In genomic region chr10:59222788-59223187, GRCh38 we compare ENCODE assay signal across 26 cellular contexts. TPM values are rescaled to one million over a fixed set of nuclear protein-coding genes. Genes with fewer than 3 reads are reported as not detected.
DNase-seq lines count a peak whose midpoint lies in the region; ATAC-seq, FAIRE-seq and TF ChIP-seq lines count a peak whose summit lies in the region.
"Had no signal": no experiment of that assay in that cellular context is flagged by ENCODE, and none has a peak within 500 bp of the region (broad histone marks: within the 10 kb centered on the region; RNA-seq: fewer than 3 reads in every experiment).

No MANE protein-coding gene starts in this region.

- no peak overlapping the region for H2BK5ac ChIP-seq in IMR-90 (ENCODE audit: low read depth, low read length, poor library complexity, severe bottlenecking)

- no peak overlapping the region for H3K18ac ChIP-seq in IMR-90 (ENCODE audit: low read depth, low read length)

- no peak overlapping the region for H2AK5ac ChIP-seq in IMR-90 (ENCODE audit: low read depth, low read length)

- H3K9me3 ChIP-seq in A549 (no peaks in the 10 kb centered on the region), IMR-90 (ENCODE audit: control insufficient read depth, insufficient read depth, low read length) (no peaks in the 10 kb centered on the region), hepatocyte (ENCODE audit: low read depth) (no peaks in the 10 kb centered on the region), pancreas (no peaks in the 10 kb centered on the region), upper lobe of left lung (no peaks in the 10 kb centered on the region), heart left ventricle (no peaks in the 10 kb centered on the region)

- dilution Hi-C loops in IMR-90 (cut with HindIII; ENCODE audit: low sequenced_read_pairs, unreplicated experiment), result no loop called here

- H3K4me1 ChIP-seq in A549 (no peaks in the 10 kb centered on the region), IMR-90 (ENCODE audit: control insufficient read depth, insufficient read depth, low read length) (no peaks in the 10 kb centered on the region), hepatocyte (ENCODE audit: insufficient read depth) (no peaks in the 10 kb centered on the region), pancreas (peaks cover 0 to 14% (median 7%) of the 10 kb centered on the region in 3 donors), upper lobe of left lung (no peaks in the 10 kb centered on the region), heart left ventricle (no peaks in the 10 kb centered on the region)

- POLR2A ChIA-PET in A549 (lab: Yijun Ruan, JAX), result interaction anchor here (0.5 kb wide), 1 partner anchor 754 kb away, joined by 3 read pairs; no protein-coding TSS in a partner anchor
- POLR2A ChIA-PET in IMR-90 (lab: Charles Lee; ENCODE audit: unreplicated experiment), result no interaction called here

- H4K8ac ChIP-seq in IMR-90 (ENCODE audit: low read depth in 2 of 2, low read length in 2 of 2), result no peak overlapping the region

- no peak for TF ChIP-seq CTCF in A549 (IDR thresholded peaks at IDR 0.05)
- TF ChIP-seq CTCF in IMR-90 (conservative IDR thresholded peaks at IDR 0.05; ENCODE audit: low read depth, low read length), result no peak
- no peak for TF ChIP-seq CTCF in hepatocyte (IDR thresholded peaks at IDR 0.05; ENCODE audit: poor library complexity)
- no peak for TF ChIP-seq CTCF in pancreas (IDR thresholded peaks at IDR 0.05)
- TF ChIP-seq CTCF in upper lobe of left lung (IDR thresholded peaks at IDR 0.05), result no peak
- no peak for TF ChIP-seq CTCF in heart left ventricle (IDR thresholded peaks at IDR 0.05)

- H3K4me2 ChIP-seq in A549 (no peak overlapping the region), IMR-90 (ENCODE audit: low read depth, low read length) (no peak overlapping the region), hepatocyte (no peak overlapping the region)

- H3K14ac ChIP-seq in IMR-90 (replicated peaks; ENCODE audit: low read depth, low read length), result no peak overlapping the region

- no peak overlapping the region for H3K23ac ChIP-seq in IMR-90 (ENCODE audit: low read depth, low read length)

- ATAC-seq in A549 (no peak), IMR-90 (ENCODE audit: low read depth) (no peak), pancreas (peak in 3 of 4 donors; percentile 65 to 87 (median 74)), upper lobe of left lung (ENCODE audit: low FRiP score in 2 of 2) (no peak), heart left ventricle (no peak)

- DNase-seq in A549 (ENCODE audit: low read depth in 1 of 2, low spot score in 1 of 2), result no peak
- peak; percentile 5 for DNase-seq in IMR-90
- peak; percentile 7 for DNase-seq in hepatocyte (ENCODE audit: low spot score)
- no peak for DNase-seq in pancreas
- DNase-seq in H7, result no peak
- DNase-seq in upper lobe of left lung, result no peak
- DNase-seq in frontal cortex (ENCODE audit: low spot score in 2 of 2), result no peak
- DNase-seq in heart left ventricle, result no peak
- DNase-seq: 8988T; CD4-positive, alpha-beta memory T cell; DMS53; EL; H9; Karpas-422; NCI-H1417 treated with DMSO at 0.1 percent for 48 hours; NCI-H1930; NCI-H226; NCI-H524; NCI-H82; OCI-M1; SHP77 had no signal

- in situ Hi-C loops in IMR-90 (cut with MboI; ENCODE audit: low sequenced_read_pairs), result loop anchor here (25.0 kb wide), 2 partner anchors 685 to 810 kb away; no protein-coding TSS in a partner anchor

- no peak overlapping the region for H3K9ac ChIP-seq in IMR-90 (ENCODE audit: low read depth, low read length)

- no peak for TF ChIP-seq RAD21 in A549 (conservative IDR thresholded peaks at IDR 0.05 in 1 of 2, IDR thresholded peaks at IDR 0.05 in 1 of 2)
- no peak for TF ChIP-seq RAD21 in IMR-90 (IDR thresholded peaks at IDR 0.05; ENCODE audit: low read length)

- H3K4ac ChIP-seq in IMR-90 (ENCODE audit: low read depth, low read length), result no peak overlapping the region

- no peak for TF ChIP-seq POLR2A in A549 (IDR thresholded peaks at IDR 0.05; ENCODE audit: low read length)
- TF ChIP-seq POLR2A in IMR-90 (IDR thresholded peaks at IDR 0.05; ENCODE audit: low read depth, low read length), result no peak
- no peak for TF ChIP-seq POLR2A in upper lobe of left lung (IDR thresholded peaks at IDR 0.05)
- no peak for TF ChIP-seq POLR2A in heart left ventricle (IDR thresholded peaks at IDR 0.05)

- FAIRE-seq in A549 (lab: Jason Lieb, UNC) (peak; percentile 59), pancreas (lab: Jason Lieb, UNC) (no peak), frontal cortex (lab: Jason Lieb, UNC) (no peak)
- FAIRE-seq: GM12892, GM18507 had no signal

- H4K5ac ChIP-seq in IMR-90 (ENCODE audit: low read depth, low read length), result no peak overlapping the region

- H2BK120ac ChIP-seq in IMR-90 (ENCODE audit: low read depth, low read length), result no peak overlapping the region

- H4K20me1 ChIP-seq in IMR-90 (ENCODE audit: insufficient read depth, low read length), result no peaks in the 10 kb centered on the region
- no peaks in the 10 kb centered on the region for H4K20me1 ChIP-seq in hepatocyte (ENCODE audit: insufficient read depth, poor library complexity, severe bottlenecking)

- no peaks in the 10 kb centered on the region for H3K36me3 ChIP-seq in IMR-90 (ENCODE audit: control insufficient read depth, insufficient read depth, low read length)
- no peaks in the 10 kb centered on the region for H3K36me3 ChIP-seq in hepatocyte (replicated peaks; ENCODE audit: insufficient read depth, low read depth)
- H3K36me3 ChIP-seq in pancreas, result no peaks in the 10 kb centered on the region
- H3K36me3 ChIP-seq in H7 (replicated peaks; ENCODE audit: control insufficient read depth, insufficient read depth, low read length), result no peaks in the 10 kb centered on the region
- no peaks in the 10 kb centered on the region for H3K36me3 ChIP-seq in upper lobe of left lung
- no peaks in the 10 kb centered on the region for H3K36me3 ChIP-seq in heart left ventricle

- no peak overlapping the region for H4K91ac ChIP-seq in IMR-90 (ENCODE audit: insufficient read depth, low read depth, low read length)

- no peak overlapping the region for H2AK9ac ChIP-seq in IMR-90 (replicated peaks; ENCODE audit: low read depth, low read length, poor library complexity)

- intact Hi-C loops in IMR-90 (cut with micrococcal nuclease) (no loop called here), pancreas (cut with DNase I) (no loop called here), heart left ventricle (cut with DNase I) (no loop called here)

- H3K9me2 ChIP-seq in hepatocyte (replicated peaks; ENCODE audit: insufficient read depth), result no peaks in the 10 kb centered on the region

- H2BK15ac ChIP-seq in IMR-90 (ENCODE audit: low read depth, low read length), result no peak overlapping the region

- H2BK20ac ChIP-seq in IMR-90 (ENCODE audit: low read depth, low read length), result no peak overlapping the region

- no peak overlapping the region for H2AFZ ChIP-seq in IMR-90 (replicated peaks; ENCODE audit: low read length, poor library complexity)
- no peak overlapping the region for H2AFZ ChIP-seq in hepatocyte

- H3K56ac ChIP-seq in IMR-90 (ENCODE audit: extremely low read depth, insufficient read depth, low read length), result no peak overlapping the region

- no peak overlapping the region for H3K4me3 ChIP-seq in A549
- H3K4me3 ChIP-seq in IMR-90 (ENCODE audit: insufficient read depth, low read depth, low read length), result no peak overlapping the region
- no peak overlapping the region for H3K4me3 ChIP-seq in hepatocyte
- no peak overlapping the region for H3K4me3 ChIP-seq in pancreas
- H3K4me3 ChIP-seq in H7 (ENCODE audit: insufficient read depth, low read depth, low read length), result no peak overlapping the region
- H3K4me3 ChIP-seq in upper lobe of left lung, result no peak overlapping the region
- H3K4me3 ChIP-seq in heart left ventricle, result no peak overlapping the region

- H3K79me2 ChIP-seq in hepatocyte, result no peaks in the 10 kb centered on the region

- TF ChIP-seq EP300 in A549 (IDR thresholded peaks at IDR 0.05) (no peak), upper lobe of left lung (IDR thresholded peaks at IDR 0.05) (no peak)

- CTCF ChIA-PET in A549 (lab: Yijun Ruan, JAX) (interaction anchor here (0.7 to 1.2 kb wide), 2 partner anchors 365 to 1510 kb away, joined by 3 to 4 read pairs; no protein-coding TSS in a partner anchor), IMR-90 (lab: Yijun Ruan, JAX) (no interaction called here)

- H3K79me1 ChIP-seq in IMR-90 (ENCODE audit: low read depth in 1 of 2, low read length in 2 of 2), result no peaks in the 10 kb centered on the region

- H3K27ac ChIP-seq in A549 (no peak overlapping the region), IMR-90 (ENCODE audit: insufficient read depth, low read length) (no peak overlapping the region), hepatocyte (no peak overlapping the region), pancreas (no peak overlapping the region), upper lobe of left lung (no peak overlapping the region), heart left ventricle (no peak overlapping the region)

- no peaks in the 10 kb centered on the region for H3K9me1 ChIP-seq in IMR-90 (ENCODE audit: insufficient read depth, low read length)

- H3K27me3 ChIP-seq in IMR-90 (ENCODE audit: control insufficient read depth, insufficient read depth, low read length), result no peaks in the 10 kb centered on the region
- no peaks in the 10 kb centered on the region for H3K27me3 ChIP-seq in hepatocyte
- no peaks in the 10 kb centered on the region for H3K27me3 ChIP-seq in pancreas
- no peaks in the 10 kb centered on the region for H3K27me3 ChIP-seq in H7 (ENCODE audit: control insufficient read depth, insufficient read depth, low read length)
- H3K27me3 ChIP-seq in upper lobe of left lung, result no peaks in the 10 kb centered on the region
- H3K27me3 ChIP-seq in heart left ventricle, result no peaks in the 10 kb centered on the region

- BruUV-seq in IMR-90 (replicated peaks; lab: Mats Ljungman, UMichigan), result no TSS peak

TF ChIP-seq in IMR-90, 13 proteins besides CTCF, POLR2A, EP300 and RAD21:
- no peak for TF ChIP-seq MAFK (IDR thresholded peaks at IDR 0.05; ENCODE audit: low read depth, low read length)
- no peak for TF ChIP-seq FOS (IDR thresholded peaks at IDR 0.05; ENCODE audit: low read depth, low read length)

RNA-seq across cellular contexts. Expression of gene PHYHIPL, which starts 46.3 kb away (rescaled TPM):
- polyA plus RNA-seq in A549 (2011; rRNA removed) (0.82 and 0.97 TPM in 2 replicates), A549 (2017; fragmentation: RNase III; extraction: RNeasy Plus Mini Kit Qiagen cat#74134 plus additional on column Dnase treatment) (0.30 to 0.88 TPM (median 0.35 TPM) in 3 replicates), IMR-90 (2012; rRNA removed) (not detected in 2 replicates), hepatocyte (5.0 and 6.8 TPM in 2 replicates), pancreas (1 to 10 TPM; 1.9 to 4.7 TPM), heart left ventricle (under 1 TPM; 0.03 to 0.08 TPM)
- polyA plus RNA-seq in A549 (2012; cell fraction: cytosol; rRNA removed), result 0.08 and 0.14 TPM in 2 replicates
- 0.07 and 0.13 TPM in 2 replicates for polyA plus RNA-seq in A549 (2012; cell fraction: nucleus; rRNA removed)
- polyA minus RNA-seq in A549 (2011; rRNA and poly(A)+ RNA removed), result 0.19 and 0.29 TPM in 2 replicates
- total RNA-seq in IMR-90 (2012; rRNA removed) (not detected in 2 replicates), hepatocyte (5.9 and 39.3 TPM in 2 replicates), pancreas (10 to 100 TPM in 1 of 6 donors, 1 to 10 TPM in 5; 3.8 to 12.8 (median 6.4) TPM), upper lobe of left lung (under 1 TPM in 2 of 6 donors, not detected in 4; 0.06 to 0.30 TPM), frontal cortex (17.1 TPM), heart left ventricle (not detected)
- polyA plus RNA-seq in IMR-90 (2012; cell fraction: cytosol; rRNA removed), result not detected in 2 replicates
- polyA plus RNA-seq in IMR-90 (2012; cell fraction: nucleus; rRNA removed; ENCODE audit: low replicate concordance), result not detected in 2 replicates
- not detected in 2 replicates for total RNA-seq in H7 (2014; rRNA removed; shearing (Covaris generic))
- total RNA-seq: CD4-positive, alpha-beta memory T cell; MCF 10A; RPMI7951 had no signal
- polyA plus RNA-seq: BJ; CD4-positive, alpha-beta memory T cell had no signal

Comparison
In these comparisons a context has a peak if more than half of its experiments do, and no peak if none do; other contexts are left out.
1. ATAC-seq: peak in pancreas (3 of 4); none in A549 (0 of 2), IMR-90 (single experiment), upper lobe of left lung (0 of 2) and heart left ventricle (0 of 4).
2. DNase-seq: peak in IMR-90 (single experiment) and hepatocyte (single experiment); none in A549 (0 of 2), pancreas (0 of 6), H7 (single experiment), upper lobe of left lung (0 of 2), frontal cortex (0 of 2) and heart left ventricle (0 of 5).